ENCODE assay signal across 14 cellular contexts in the genomic region with DNA sequence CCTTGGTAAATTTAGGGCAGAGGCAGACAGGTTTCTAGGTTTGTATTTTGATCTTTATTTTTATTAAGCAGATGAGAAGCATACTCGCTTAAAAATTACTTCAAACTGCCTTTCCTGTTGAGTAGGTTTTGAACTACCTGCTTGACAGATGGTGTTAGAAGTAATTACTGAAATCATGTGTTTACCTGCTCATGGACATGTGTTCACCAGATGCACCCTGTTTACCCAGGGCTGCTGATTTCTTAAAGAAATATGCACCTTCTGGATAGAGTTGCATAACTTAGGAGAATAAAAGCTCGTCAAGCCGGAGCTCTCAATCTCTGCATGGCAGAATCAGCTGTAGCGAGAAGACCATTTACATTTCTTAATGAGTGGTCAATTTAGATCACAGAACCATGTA.
A peak's percentile ranks its signal among the peaks of the same experiment; 100 is the strongest.
DNase-seq lines count a peak whose midpoint lies in the region; ATAC-seq and TF ChIP-seq lines count a peak whose summit lies in the region.
"Had no signal": no experiment of that assay in that cellular context is flagged by ENCODE, and none has a peak within 500 bp of the region (broad histone marks: within the 10 kb centered on the region; RNA-seq: fewer than 3 reads in every experiment).

No MANE protein-coding gene starts in this region.

- H3K9me3 ChIP-seq in breast epithelium: no peaks in the 10 kb centered on the region
- H3K9me3 ChIP-seq: A549, transverse colon had no signal

- no peaks in the 10 kb centered on the region for H3K4me1 ChIP-seq in breast epithelium

- POLR2A ChIA-PET in MCF 10A (lab: Yijun Ruan, JAX) (interaction anchor here (1.0 kb wide), 1 partner anchor 19 kb away, joined by 3 read pairs; no protein-coding TSS in a partner anchor), HEK293T (lab: Yijun Ruan, JAX) (no interaction called here)

- no peaks in the 10 kb centered on the region for H3K36me3 ChIP-seq in breast epithelium
- H3K36me3 ChIP-seq: transverse colon had no signal

- TF ChIP-seq CTCF in MCF 10A (IDR thresholded peaks at IDR 0.05; ENCODE audit: unreplicated experiment) (no peak), breast epithelium (IDR thresholded peaks at IDR 0.05) (no peak), type B pancreatic cell (conservative IDR thresholded peaks at IDR 0.05) (no peak), omental fat pad (IDR thresholded peaks at IDR 0.05) (no peak)

- H3K4me3 ChIP-seq in breast epithelium: no peak overlapping the region
- H3K4me3 ChIP-seq: A549, transverse colon had no signal

- intact Hi-C loops in MCF 10A (cut with micrococcal nuclease): no loop called here
- intact Hi-C loops in breast epithelium (cut with DNase I; ENCODE audit: low total_unique reads): no loop called here

- no peaks in the 10 kb centered on the region for H3K27me3 ChIP-seq in breast epithelium
- H3K27me3 ChIP-seq: transverse colon had no signal

- no peaks in the 10 kb centered on the region for H3K27me3 Mint-ChIP-seq in MCF 10A (ENCODE audit: insufficient read depth, unreplicated experiment)
- no peaks in the 10 kb centered on the region for H3K27me3 Mint-ChIP-seq in type B pancreatic cell

- no peak for ATAC-seq in omental fat pad (ENCODE audit: low FRiP score)
- ATAC-seq: A549 had no signal

- H3K4me3 Mint-ChIP-seq in MCF 10A (ENCODE audit: unreplicated experiment): no peak overlapping the region
- peak overlapping the region; percentile 51 for H3K4me3 Mint-ChIP-seq in type B pancreatic cell

- H3K9me3 Mint-ChIP-seq in MCF 10A (ENCODE audit: unreplicated experiment) (no peaks in the 10 kb centered on the region), type B pancreatic cell (no peaks in the 10 kb centered on the region)

- CTCF ChIA-PET in MCF 10A (lab: Yijun Ruan, JAX): no interaction called here
- CTCF ChIA-PET in HEK293T (lab: Yijun Ruan, JAX): no interaction called here

- BruUV-seq in MCF 10A (replicated peaks; lab: Mats Ljungman, UMichigan): no TSS peak

- no peaks in the 10 kb centered on the region for H3K36me3 Mint-ChIP-seq in MCF 10A (ENCODE audit: insufficient read depth, unreplicated experiment)
- H3K36me3 Mint-ChIP-seq in type B pancreatic cell: no peaks in the 10 kb centered on the region

- TF ChIP-seq POLR2A in breast epithelium (IDR thresholded peaks at IDR 0.05): no peak

- DNase-seq in MCF 10A (ENCODE audit: unreplicated experiment) (no peak), breast epithelium (ENCODE audit: low spot score in 2 of 2) (no peak), NCI-H510A treated with DMSO at 0.1 percent for 48 hours (lab: John Stamatoyannopoulos, UW) (peak; percentile 64), cerebellum (ENCODE audit: low spot score) (peak; percentile 58), type B pancreatic cell (ENCODE audit: extremely low spot score, unreplicated experiment) (no peak), HEK293T (ENCODE audit: extremely low spot score) (no peak), H4 (ENCODE audit: low spot score) (no peak), omental fat pad (ENCODE audit: low spot score) (no peak)
- DNase-seq: foreskin melanocyte, kidney, NCI-H1048, RPMI8226, transverse colon had no signal

- peaks cover 16% of the 10 kb centered on the region for H3K4me1 Mint-ChIP-seq in MCF 10A (ENCODE audit: insufficient read depth, unreplicated experiment)
- peaks cover 33% of the 10 kb centered on the region for H3K4me1 Mint-ChIP-seq in type B pancreatic cell (ENCODE audit: unreplicated experiment)

- peak overlapping the region; percentile 56 for H3K27ac Mint-ChIP-seq in MCF 10A (ENCODE audit: low read depth, unreplicated experiment)
- H3K27ac Mint-ChIP-seq in type B pancreatic cell: no peak overlapping the region

- H3K27ac ChIP-seq in breast epithelium: no peak overlapping the region
- H3K27ac ChIP-seq: A549, transverse colon had no signal

TF ChIP-seq in HEK293T, 16 proteins besides CTCF, POLR2A, EP300 and RAD21:
- TF ChIP-seq FOXM1 (IDR thresholded peaks at IDR 0.05; ENCODE audit: borderline replicate concordance) (no peak), LEF1 (IDR thresholded peaks at IDR 0.05; ENCODE audit: borderline replicate concordance) (no peak), FOXA1 (IDR thresholded peaks at IDR 0.05) (no peak), L3MBTL2 (conservative IDR thresholded peaks at IDR 0.05) (no peak), HDGF (IDR thresholded peaks at IDR 0.05; ENCODE audit: borderline replicate concordance) (no peak), ZNF384 (IDR thresholded peaks at IDR 0.05) (no peak), SP1 (IDR thresholded peaks at IDR 0.05) (no peak), FOXK2 (IDR thresholded peaks at IDR 0.05) (no peak), NFRKB (IDR thresholded peaks at IDR 0.05) (no peak), ELF4 (IDR thresholded peaks at IDR 0.05) (no peak), CTBP1 (IDR thresholded peaks at IDR 0.05; ENCODE audit: borderline replicate concordance) (no peak), BHLHE40 (IDR thresholded peaks at IDR 0.05; ENCODE audit: borderline replicate concordance) (no peak), TARDBP (IDR thresholded peaks at IDR 0.05) (no peak)
- TF ChIP-seq, protein P1, sequence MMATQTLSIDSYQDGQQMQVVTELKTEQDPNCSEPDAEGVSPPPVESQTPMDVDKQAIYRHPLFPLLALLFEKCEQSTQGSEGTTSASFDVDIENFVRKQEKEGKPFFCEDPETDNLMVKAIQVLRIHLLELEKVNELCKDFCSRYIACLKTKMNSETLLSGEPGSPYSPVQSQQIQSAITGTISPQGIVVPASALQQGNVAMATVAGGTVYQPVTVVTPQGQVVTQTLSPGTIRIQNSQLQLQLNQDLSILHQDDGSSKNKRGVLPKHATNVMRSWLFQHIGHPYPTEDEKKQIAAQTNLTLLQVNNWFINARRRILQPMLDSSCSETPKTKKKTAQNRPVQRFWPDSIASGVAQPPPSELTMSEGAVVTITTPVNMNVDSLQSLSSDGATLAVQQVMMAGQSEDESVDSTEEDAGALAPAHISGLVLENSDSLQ (IDR thresholded peaks at IDR 0.05): no peak

Comparison
In these comparisons a context has a peak if more than half of its experiments do, and no peak if none do; other contexts are left out.
1. DNase-seq: peak in NCI-H510A treated with DMSO at 0.1 percent for 48 hours (single experiment) and cerebellum (single experiment); none in MCF 10A (single experiment), breast epithelium (0 of 2), type B pancreatic cell (single experiment), HEK293T (single experiment), H4 (single experiment) and omental fat pad (single experiment).